1 cellular context compared by ENCODE assay signal in the genomic region with DNA sequence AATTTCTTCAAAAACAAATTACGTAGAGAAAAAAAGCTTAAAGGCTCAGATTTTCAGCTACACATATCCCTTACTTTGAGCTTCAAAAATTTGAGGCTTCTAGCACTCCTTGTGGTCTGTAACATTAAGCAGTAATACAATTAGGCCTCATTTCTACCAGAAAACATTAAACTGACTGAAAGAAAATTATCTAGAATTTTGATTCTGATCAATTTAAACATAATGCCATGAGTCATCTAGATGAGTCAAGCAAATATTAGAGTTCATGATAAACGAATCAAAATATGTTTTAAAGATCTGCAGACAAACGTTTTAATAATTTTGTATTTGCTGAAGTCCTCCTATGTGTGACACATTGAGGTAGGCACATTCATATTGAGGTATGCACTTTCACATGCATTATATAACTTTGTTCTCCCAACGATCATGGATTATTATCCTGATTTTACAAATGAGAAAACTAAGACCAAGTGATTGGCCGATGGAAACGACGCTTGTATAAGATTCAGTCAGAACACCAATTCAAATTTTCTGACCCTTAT.
TF ChIP-seq lines count a peak whose summit lies in the region.

No MANE protein-coding gene starts in this region.

TF ChIP-seq in IMR-90, 13 proteins besides CTCF, POLR2A, EP300 and RAD21 (continued from another document):
- TF ChIP-seq, protein P1, sequence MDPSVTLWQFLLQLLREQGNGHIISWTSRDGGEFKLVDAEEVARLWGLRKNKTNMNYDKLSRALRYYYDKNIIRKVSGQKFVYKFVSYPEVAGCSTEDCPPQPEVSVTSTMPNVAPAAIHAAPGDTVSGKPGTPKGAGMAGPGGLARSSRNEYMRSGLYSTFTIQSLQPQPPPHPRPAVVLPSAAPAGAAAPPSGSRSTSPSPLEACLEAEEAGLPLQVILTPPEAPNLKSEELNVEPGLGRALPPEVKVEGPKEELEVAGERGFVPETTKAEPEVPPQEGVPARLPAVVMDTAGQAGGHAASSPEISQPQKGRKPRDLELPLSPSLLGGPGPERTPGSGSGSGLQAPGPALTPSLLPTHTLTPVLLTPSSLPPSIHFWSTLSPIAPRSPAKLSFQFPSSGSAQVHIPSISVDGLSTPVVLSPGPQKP (IDR thresholded peaks at IDR 0.05; ENCODE audit: borderline replicate concordance, low read depth, low read length): no peak
- no peak for TF ChIP-seq SMC3 (IDR thresholded peaks at IDR 0.05; ENCODE audit: low read depth, low read length)
- TF ChIP-seq BHLHE40 (IDR thresholded peaks at IDR 0.05; ENCODE audit: low read depth, low read length): no peak
- TF ChIP-seq, protein P2, sequence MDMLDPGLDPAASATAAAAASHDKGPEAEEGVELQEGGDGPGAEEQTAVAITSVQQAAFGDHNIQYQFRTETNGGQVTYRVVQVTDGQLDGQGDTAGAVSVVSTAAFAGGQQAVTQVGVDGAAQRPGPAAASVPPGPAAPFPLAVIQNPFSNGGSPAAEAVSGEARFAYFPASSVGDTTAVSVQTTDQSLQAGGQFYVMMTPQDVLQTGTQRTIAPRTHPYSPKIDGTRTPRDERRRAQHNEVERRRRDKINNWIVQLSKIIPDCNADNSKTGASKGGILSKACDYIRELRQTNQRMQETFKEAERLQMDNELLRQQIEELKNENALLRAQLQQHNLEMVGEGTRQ (IDR thresholded peaks at IDR 0.05; ENCODE audit: low read depth, low read length): no peak
- TF ChIP-seq RCOR1 (IDR thresholded peaks at IDR 0.05; ENCODE audit: insufficient replicate concordance, low read length): no peak
- no peak for TF ChIP-seq RFX5 (IDR thresholded peaks at IDR 0.05; ENCODE audit: low read depth, low read length)
- TF ChIP-seq MAZ (IDR thresholded peaks at IDR 0.05; ENCODE audit: borderline replicate concordance, low read depth, low read length): no peak
- no peak for TF ChIP-seq CHD1 (IDR thresholded peaks at IDR 0.05; ENCODE audit: low read depth, low read length)
- no peak for TF ChIP-seq CEBPB (IDR thresholded peaks at IDR 0.05; ENCODE audit: low read depth, low read length)
